Comparison of ENCODE assay signal across 21 cellular contexts in genomic region chr9:132075853-132076252, GRCh38. TPM values are rescaled to one million over a fixed set of nuclear protein-coding genes. Genes with fewer than 3 reads are reported as not detected.
DNase-seq lines count a peak whose midpoint lies in the region; ATAC-seq and TF ChIP-seq lines count a peak whose summit lies in the region.
"Had no signal": no experiment of that assay in that cellular context is flagged by ENCODE, and none has a peak within 500 bp of the region (broad histone marks: within the 10 kb centered on the region; RNA-seq: fewer than 3 reads in every experiment).

No MANE protein-coding gene starts in this region.

- H3K36me3 ChIP-seq in HEK293 (ENCODE audit: control insufficient read depth in 2 of 2, insufficient read depth in 1 of 2, low read length in 2 of 2) (peaks cover 6 to 51% of the 10 kb centered on the region in 2 experiments; a peak in 2 of 3 replicates), left lung (peaks cover 0 to 37% of the 10 kb centered on the region in 2 donors), upper lobe of right lung (peaks cover 40% of the 10 kb centered on the region)

- no peak for DNase-seq in activated naive CD8-positive, alpha-beta T cell treated with anti-CD3 and anti-CD28 coated beads, Interleukin-2, amount 50 U/mL, for 24 hours
- DNase-seq in activated naive CD8-positive, alpha-beta T cell treated with anti-CD3 and anti-CD28 coated beads for 36 hours, result no peak
- DNase-seq in astrocyte of the hippocampus (ENCODE audit: low read depth, low spot score), result peak; percentile 10
- no peak for DNase-seq in stimulated activated effector memory CD8-positive, alpha-beta T cell treated with anti-CD3 and anti-CD28 coated beads, Interleukin-12 subunit alpha, Interleukin-12 subunit beta, amount 100 ng/mL, for 72 hours (ENCODE audit: low spot score in 2 of 2)
- no peak for DNase-seq in RPMI8226
- no peak for DNase-seq in left lung
- no peak for DNase-seq in upper lobe of right lung
- DNase-seq: activated gamma-delta T cell, brain microvascular endothelial cell, Caco-2, left ventricle myocardium inferior, MV-4-11, NCI-H146, PC-9, SHP77 treated with DMSO at 0.1 percent for 48 hours, SW 1271, T1000, upper lobe of left lung had no signal

- H3K4me1 Mint-ChIP-seq in activated naive CD8-positive, alpha-beta T cell treated with anti-CD3 and anti-CD28 coated beads, Interleukin-2, amount 50 U/mL, for 24 hours, result peaks cover 70% of the 10 kb centered on the region
- peaks cover 67% of the 10 kb centered on the region for H3K4me1 Mint-ChIP-seq in activated naive CD8-positive, alpha-beta T cell treated with anti-CD3 and anti-CD28 coated beads for 36 hours
- peaks cover 72% of the 10 kb centered on the region for H3K4me1 Mint-ChIP-seq in stimulated activated effector memory CD8-positive, alpha-beta T cell treated with anti-CD3 and anti-CD28 coated beads, Interleukin-12 subunit alpha, Interleukin-12 subunit beta, amount 100 ng/mL, for 72 hours

- H3K4me3 ChIP-seq in HEK293 (ENCODE audit: low read depth, low read length) (no peak overlapping the region), left lung (no peak overlapping the region), upper lobe of right lung (no peak overlapping the region)
- H3K4me3 ChIP-seq: BLaER1, left ventricle myocardium inferior, PC-9, skin epidermis, upper lobe of left lung had no signal

- H3K9me3 Mint-ChIP-seq in activated naive CD8-positive, alpha-beta T cell treated with anti-CD3 and anti-CD28 coated beads, Interleukin-2, amount 50 U/mL, for 24 hours, result no peaks in the 10 kb centered on the region
- no peaks in the 10 kb centered on the region for H3K9me3 Mint-ChIP-seq in activated naive CD8-positive, alpha-beta T cell treated with anti-CD3 and anti-CD28 coated beads for 36 hours
- no peaks in the 10 kb centered on the region for H3K9me3 Mint-ChIP-seq in stimulated activated effector memory CD8-positive, alpha-beta T cell treated with anti-CD3 and anti-CD28 coated beads, Interleukin-12 subunit alpha, Interleukin-12 subunit beta, amount 100 ng/mL, for 72 hours

- peaks cover 42% of the 10 kb centered on the region for H3K36me3 Mint-ChIP-seq in activated naive CD8-positive, alpha-beta T cell treated with anti-CD3 and anti-CD28 coated beads, Interleukin-2, amount 50 U/mL, for 24 hours (ENCODE audit: low read depth)
- H3K36me3 Mint-ChIP-seq in activated naive CD8-positive, alpha-beta T cell treated with anti-CD3 and anti-CD28 coated beads for 36 hours, result peaks cover 26% of the 10 kb centered on the region
- H3K36me3 Mint-ChIP-seq in stimulated activated effector memory CD8-positive, alpha-beta T cell treated with anti-CD3 and anti-CD28 coated beads, Interleukin-12 subunit alpha, Interleukin-12 subunit beta, amount 100 ng/mL, for 72 hours, result peaks cover 31% of the 10 kb centered on the region

- intact Hi-C loops in left lung (cut with DNase I), result no loop called here
- intact Hi-C loops in upper lobe of right lung (cut with DNase I), result no loop called here

- TF ChIP-seq CTCF in HEK293 (tag by site-specific recombination; IDR thresholded peaks at IDR 0.05) (no peak), left lung (IDR thresholded peaks at IDR 0.05) (no peak), upper lobe of right lung (IDR thresholded peaks at IDR 0.05) (no peak)

- POLR2A ChIA-PET in HEK293 (lab: Yijun Ruan, JAX), result no interaction called here

- H3K27ac ChIP-seq in HEK293 (ENCODE audit: extremely low read depth, low read depth, low read length), result no peak overlapping the region
- H3K27ac ChIP-seq in left lung, result no peak overlapping the region
- H3K27ac ChIP-seq in upper lobe of right lung, result no peak overlapping the region
- H3K27ac ChIP-seq: BLaER1, brain microvascular endothelial cell, left ventricle myocardium inferior, PC-9, skin epidermis, upper lobe of left lung had no signal

- no peak overlapping the region for H3K4me3 Mint-ChIP-seq in activated naive CD8-positive, alpha-beta T cell treated with anti-CD3 and anti-CD28 coated beads, Interleukin-2, amount 50 U/mL, for 24 hours
- H3K4me3 Mint-ChIP-seq in activated naive CD8-positive, alpha-beta T cell treated with anti-CD3 and anti-CD28 coated beads for 36 hours, result no peak overlapping the region
- peak overlapping the region; percentile 38 for H3K4me3 Mint-ChIP-seq in stimulated activated effector memory CD8-positive, alpha-beta T cell treated with anti-CD3 and anti-CD28 coated beads, Interleukin-12 subunit alpha, Interleukin-12 subunit beta, amount 100 ng/mL, for 72 hours

- H3K27me3 Mint-ChIP-seq in activated naive CD8-positive, alpha-beta T cell treated with anti-CD3 and anti-CD28 coated beads, Interleukin-2, amount 50 U/mL, for 24 hours, result peaks cover 3% of the 10 kb centered on the region
- no peaks in the 10 kb centered on the region for H3K27me3 Mint-ChIP-seq in activated naive CD8-positive, alpha-beta T cell treated with anti-CD3 and anti-CD28 coated beads for 36 hours

- H3K9me3 ChIP-seq in HEK293 (ENCODE audit: control insufficient read depth, insufficient read depth, low read depth, low read length) (no peaks in the 10 kb centered on the region), left lung (no peaks in the 10 kb centered on the region), upper lobe of right lung (no peaks in the 10 kb centered on the region)
- H3K9me3 ChIP-seq: BLaER1, Caco-2, left ventricle myocardium inferior, upper lobe of left lung had no signal

- no peaks in the 10 kb centered on the region for H3K27me3 ChIP-seq in left lung
- H3K27me3 ChIP-seq in upper lobe of right lung, result no peaks in the 10 kb centered on the region
- H3K27me3 ChIP-seq: BLaER1, brain microvascular endothelial cell, upper lobe of left lung had no signal

- H3K4me1 ChIP-seq in HEK293 (ENCODE audit: control insufficient read depth, insufficient read depth, low read length), result peaks cover 6% of the 10 kb centered on the region
- peaks cover 14 to 28% of the 10 kb centered on the region in 2 donors for H3K4me1 ChIP-seq in left lung
- peaks cover 14% of the 10 kb centered on the region for H3K4me1 ChIP-seq in upper lobe of right lung

- no peak for ATAC-seq in activated naive CD8-positive, alpha-beta T cell treated with anti-CD3 and anti-CD28 coated beads, Interleukin-2, amount 50 U/mL, for 24 hours
- ATAC-seq in stimulated activated effector memory CD8-positive, alpha-beta T cell treated with anti-CD3 and anti-CD28 coated beads, Interleukin-12 subunit alpha, Interleukin-12 subunit beta, amount 100 ng/mL, for 72 hours, result no peak
- no peak for ATAC-seq in left lung
- no peak for ATAC-seq in upper lobe of right lung

- H3K27ac Mint-ChIP-seq in activated naive CD8-positive, alpha-beta T cell treated with anti-CD3 and anti-CD28 coated beads, Interleukin-2, amount 50 U/mL, for 24 hours, result peak overlapping the region; percentile 20
- H3K27ac Mint-ChIP-seq in activated naive CD8-positive, alpha-beta T cell treated with anti-CD3 and anti-CD28 coated beads for 36 hours, result no peak overlapping the region
- peak overlapping the region; percentile 53 for H3K27ac Mint-ChIP-seq in stimulated activated effector memory CD8-positive, alpha-beta T cell treated with anti-CD3 and anti-CD28 coated beads, Interleukin-12 subunit alpha, Interleukin-12 subunit beta, amount 100 ng/mL, for 72 hours

- CTCF ChIA-PET in HEK293 (lab: Yijun Ruan, JAX), result no interaction called here

TF ChIP-seq in HEK293, 187 proteins besides CTCF, POLR2A, EP300 and RAD21:
- no peak for TF ChIP-seq ZFP3 (tag by site-specific recombination; IDR thresholded peaks at IDR 0.05; ENCODE audit: low read depth)
- TF ChIP-seq EGR2 (tag by site-specific recombination; IDR thresholded peaks at IDR 0.05; ENCODE audit: low read depth), result 0 out of 2 replicates have a peak, but pooled peaks have one; percentile 20

RNA-seq across cellular contexts. Expression of gene MED27, which starts 3.8 kb away (rescaled TPM):
- 10 to 100 TPM; 31.3 to 32.9 TPM for total RNA-seq in activated naive CD8-positive, alpha-beta T cell treated with anti-CD3 and anti-CD28 coated beads for 36 hours
- total RNA-seq in left lung, result 10 to 100 TPM; 12.5 to 18.1 TPM
- total RNA-seq in upper lobe of right lung, result 14.2 TPM
